36 cellular contexts compared by ENCODE assay signal in genomic region chr2:159783559-159783958, GRCh38.
"Had no signal": no experiment of that assay in that cellular context is flagged by ENCODE, and none has a peak within 500 bp of the region (broad histone marks: within the 10 kb centered on the region; RNA-seq: fewer than 3 reads in every experiment).

No MANE protein-coding gene starts in this region.

- H3K4me3 Mint-ChIP-seq: activated B cell treated with CpG ODN at 0.5 μM for 24 hours; activated CD4-positive, alpha-beta memory T cell treated with anti-CD3 and anti-CD28 coated beads for 36 hours; activated CD4-positive, alpha-beta T cell treated with anti-CD3 and anti-CD28 coated beads, Interleukin-2, amount 10 ng/mL, durations not matched to agents 24 days and 14 days; activated CD8-positive, alpha-beta T cell treated with anti-CD3 and anti-CD28 coated beads for 36 hours; activated naive CD4-positive, alpha-beta T cell treated with anti-CD3 and anti-CD28 coated beads for 36 hours; activated naive CD8-positive, alpha-beta T cell treated with anti-CD3 and anti-CD28 coated beads for 36 hours; activated T-cell treated with anti-CD3 and anti-CD28 coated beads, Interleukin-2, amount 50 U/mL, for 4 hours; activated T-cell treated with anti-CD3 and anti-CD28 coated beads, Interleukin-2, amount 50 U/mL, for 72 hours; activated T-helper 1 cell treated with anti-CD3 and anti-CD28 coated beads, Interleukin-12 subunit alpha, Interleukin-12 subunit beta, Interleukin-2, Interleukin-4 antibody, amounts not matched to agents 30 ng/mL and 10 ng/mL and 1 ng/mL, durations not matched to agents 14 hours and 24 hours and 36 hours; activated T-helper 17 cell treated with anti-CD3 and anti-CD28 coated beads, Interleukin-2, amount 50 U/mL, for 72 hours; brain; central memory CD8-positive, alpha-beta T cell; T-helper 1 cell treated with Interleukin-12 subunit alpha and Interleukin-12 subunit beta and Interleukin-4 antibody, amounts not matched to agents 30 μg/mL and 1 μg/mL, for 36 hours; T-helper 2 cell treated with Interferon-gamma antibody and Interleukin-4, amounts not matched to agents 5 μg/mL and 100 μg/mL, for 36 hours had no signal

- H3K36me3 ChIP-seq: adrenal gland, cardiac muscle cell had no signal

- H3K4me1 Mint-ChIP-seq: activated CD4-positive, alpha-beta T cell treated with anti-CD3 and anti-CD28 coated beads, Interleukin-2, amount 10 ng/mL, durations not matched to agents 24 days and 14 days; activated naive CD8-positive, alpha-beta T cell treated with anti-CD3 and anti-CD28 coated beads for 36 hours; activated T-helper 17 cell treated with anti-CD3 and anti-CD28 coated beads, Interleukin-2, amount 50 U/mL, for 72 hours; central memory CD8-positive, alpha-beta T cell had no signal

- H3K27ac Mint-ChIP-seq: activated B cell treated with CpG ODN at 0.5 μM for 24 hours; activated CD4-positive, alpha-beta memory T cell treated with anti-CD3 and anti-CD28 coated beads for 36 hours; activated CD4-positive, alpha-beta T cell treated with anti-CD3 and anti-CD28 coated beads, Interleukin-2, amount 10 ng/mL, durations not matched to agents 24 days and 14 days; activated CD8-positive, alpha-beta T cell treated with anti-CD3 and anti-CD28 coated beads for 36 hours; activated naive CD4-positive, alpha-beta T cell treated with anti-CD3 and anti-CD28 coated beads for 36 hours; activated naive CD4-positive, alpha-beta T cell treated with anti-CD3 and anti-CD28 coated beads, Interleukin-2, amount 50 U/mL, for 72 hours; activated naive CD8-positive, alpha-beta T cell treated with anti-CD3 and anti-CD28 coated beads for 36 hours; activated T-helper 1 cell treated with anti-CD3 and anti-CD28 coated beads, Interleukin-12 subunit alpha, Interleukin-12 subunit beta, Interleukin-2, Interleukin-4 antibody, amounts not matched to agents 30 ng/mL and 10 ng/mL and 1 ng/mL, durations not matched to agents 14 hours and 24 hours and 36 hours; activated T-helper 17 cell treated with anti-CD3 and anti-CD28 coated beads, Interleukin-2, amount 50 U/mL, for 72 hours; brain; T-helper 1 cell treated with Interleukin-12 subunit alpha and Interleukin-12 subunit beta and Interleukin-4 antibody, amounts not matched to agents 30 μg/mL and 1 μg/mL, for 36 hours; T-helper 2 cell treated with Interferon-gamma antibody and Interleukin-4, amounts not matched to agents 5 μg/mL and 100 μg/mL, for 36 hours had no signal

- H3K4me1 ChIP-seq: ascending aorta had no signal

- H3K27me3 ChIP-seq: adrenal gland, ascending aorta, cardiac muscle cell had no signal

- H3K36me3 Mint-ChIP-seq: activated CD4-positive, alpha-beta memory T cell treated with anti-CD3 and anti-CD28 coated beads for 36 hours; activated naive CD4-positive, alpha-beta T cell treated with anti-CD3 and anti-CD28 coated beads, Interleukin-2, amount 50 U/mL, for 72 hours; activated naive CD8-positive, alpha-beta T cell treated with anti-CD3 and anti-CD28 coated beads for 36 hours; brain had no signal

- H3K9me3 ChIP-seq: adrenal gland, ascending aorta had no signal

- DNase-seq: activated B cell treated with CpG ODN at 0.5 μM for 24 hours; activated CD4-positive, alpha-beta memory T cell treated with anti-CD3 and anti-CD28 coated beads for 36 hours; activated CD4-positive, alpha-beta T cell treated with anti-CD3 and anti-CD28 coated beads for 4 hours; activated CD4-positive, alpha-beta T cell treated with anti-CD3 and anti-CD28 coated beads, Interleukin-2, amount 10 ng/mL, durations not matched to agents 24 days and 14 days; activated CD4-positive, alpha-beta T cell treated with anti-CD3 and anti-CD28 coated beads, Interleukin-2, amount 50 U/mL, for 1 hour; activated CD4-positive, alpha-beta T cell treated with anti-CD3 and anti-CD28 coated beads, Interleukin-2, amount 50 U/mL, for 4 hours; activated CD4-positive, CD25-positive, alpha-beta regulatory T cell treated with anti-CD3 and anti-CD28 coated beads, Interleukin-2, amount 50 U/mL, for 72 hours; activated CD8-positive, alpha-beta memory T cell treated with anti-CD3 and anti-CD28 coated beads, Interleukin-2, amount 50 U/mL, for 4 hours; activated CD8-positive, alpha-beta T cell treated with anti-CD3 and anti-CD28 coated beads for 36 hours; activated effector memory CD4-positive, alpha-beta T cell treated with anti-CD3 and anti-CD28 coated beads, Interleukin-2, amount 50 U/mL, for 16 hours; activated gamma-delta T cell treated with Interleukin-2 at 50 U/mL for 16 hours; activated naive CD4-positive, alpha-beta T cell; activated naive CD4-positive, alpha-beta T cell treated with anti-CD3 and anti-CD28 coated beads for 36 hours; activated naive CD4-positive, alpha-beta T cell treated with anti-CD3 and anti-CD28 coated beads, Interleukin-2, amount 50 U/mL, for 16 hours; activated naive CD8-positive, alpha-beta T cell treated with anti-CD3 and anti-CD28 coated beads for 36 hours; activated T-cell treated with anti-CD3 and anti-CD28 coated beads for 4 hours; activated T-cell treated with anti-CD3 and anti-CD28 coated beads, Interleukin-2, amount 50 U/mL, for 1 hour; activated T-cell treated with anti-CD3 and anti-CD28 coated beads, Interleukin-2, amount 50 U/mL, for 4 hours; activated T-cell treated with anti-CD3 and anti-CD28 coated beads, Interleukin-2, amount 50 U/mL, for 72 hours; adrenal gland; amniotic stem cell; caudate nucleus; cerebellar nuclear complex; T-helper 2 cell; T-helper 9 cell had no signal

- H3K9me3 Mint-ChIP-seq: activated B cell treated with CpG ODN at 0.5 μM for 24 hours; activated CD4-positive, alpha-beta memory T cell treated with anti-CD3 and anti-CD28 coated beads for 36 hours; activated CD4-positive, alpha-beta T cell treated with anti-CD3 and anti-CD28 coated beads, Interleukin-2, amount 10 ng/mL, durations not matched to agents 24 days and 14 days; activated CD8-positive, alpha-beta T cell treated with anti-CD3 and anti-CD28 coated beads for 36 hours; activated naive CD4-positive, alpha-beta T cell treated with anti-CD3 and anti-CD28 coated beads for 36 hours; activated naive CD4-positive, alpha-beta T cell treated with anti-CD3 and anti-CD28 coated beads, Interleukin-2, amount 50 U/mL, for 72 hours; activated naive CD8-positive, alpha-beta T cell treated with anti-CD3 and anti-CD28 coated beads for 36 hours; activated T-cell treated with anti-CD3 and anti-CD28 coated beads, Interleukin-2, amount 50 U/mL, for 4 hours; activated T-cell treated with anti-CD3 and anti-CD28 coated beads, Interleukin-2, amount 50 U/mL, for 72 hours; activated T-helper 1 cell treated with anti-CD3 and anti-CD28 coated beads, Interleukin-12 subunit alpha, Interleukin-12 subunit beta, Interleukin-2, Interleukin-4 antibody, amounts not matched to agents 30 ng/mL and 10 ng/mL and 1 ng/mL, durations not matched to agents 14 hours and 24 hours and 36 hours; activated T-helper 17 cell treated with anti-CD3 and anti-CD28 coated beads, Interleukin-2, amount 50 U/mL, for 72 hours; brain; central memory CD8-positive, alpha-beta T cell; T-helper 1 cell treated with Interleukin-12 subunit alpha and Interleukin-12 subunit beta and Interleukin-4 antibody, amounts not matched to agents 30 μg/mL and 1 μg/mL, for 36 hours; T-helper 2 cell treated with Interferon-gamma antibody and Interleukin-4, amounts not matched to agents 5 μg/mL and 100 μg/mL, for 36 hours had no signal

- H3K27ac ChIP-seq: adrenal gland, ascending aorta, cardiac muscle cell, VCaP had no signal

- H3K4me3 ChIP-seq: adrenal gland, ascending aorta, cardiac muscle cell had no signal

- FAIRE-seq: bronchial epithelial cell had no signal

- H3K27me3 Mint-ChIP-seq: activated B cell treated with CpG ODN at 0.5 μM for 24 hours; activated CD4-positive, alpha-beta memory T cell treated with anti-CD3 and anti-CD28 coated beads for 36 hours; activated CD8-positive, alpha-beta T cell treated with anti-CD3 and anti-CD28 coated beads for 36 hours; activated naive CD8-positive, alpha-beta T cell treated with anti-CD3 and anti-CD28 coated beads for 36 hours; activated T-helper 17 cell treated with anti-CD3 and anti-CD28 coated beads, Interleukin-2, amount 50 U/mL, for 72 hours; brain; central memory CD8-positive, alpha-beta T cell had no signal

- ATAC-seq: activated CD8-positive, alpha-beta T cell treated with anti-CD3 and anti-CD28 coated beads for 36 hours; activated naive CD4-positive, alpha-beta T cell treated with anti-CD3 and anti-CD28 coated beads, Interleukin-2, amount 50 U/mL, for 72 hours; activated T-cell treated with anti-CD3 and anti-CD28 coated beads, Interleukin-2, amount 50 U/mL, for 4 hours; activated T-helper 17 cell treated with anti-CD3 and anti-CD28 coated beads, Interleukin-2, amount 50 U/mL, for 72 hours had no signal
